ENCODE assay signal across 21 cellular contexts in genomic region chr19:3959766-3960131, GRCh38. TPM values are rescaled to one million over a fixed set of nuclear protein-coding genes. Genes with fewer than 3 reads are reported as not detected.
DNase-seq lines count a peak whose midpoint lies in the region; ATAC-seq and TF ChIP-seq lines count a peak whose summit lies in the region.
"Had no signal": no experiment of that assay in that cellular context is flagged by ENCODE, and none has a peak within 500 bp of the region (broad histone marks: within the 10 kb centered on the region; RNA-seq: fewer than 3 reads in every experiment).

No MANE protein-coding gene starts in this region.

- TF ChIP-seq EP300 in gastroesophageal sphincter (IDR thresholded peaks at IDR 0.05) (no peak), sigmoid colon (IDR thresholded peaks at IDR 0.05) (no peak)

- TF ChIP-seq CTCF in gastroesophageal sphincter (IDR thresholded peaks at IDR 0.05) (no peak), sigmoid colon (IDR thresholded peaks at IDR 0.05) (no peak)

- H4K91ac ChIP-seq in trophoblast cell (ENCODE audit: low read depth, low read length): no peak overlapping the region

- no peak overlapping the region for H2BK120ac ChIP-seq in trophoblast cell (ENCODE audit: insufficient read depth, low read length, poor library complexity)

- H3K27ac ChIP-seq in right cardiac atrium (ENCODE audit: low read length) (no peak overlapping the region), gastroesophageal sphincter (peak overlapping the region in 3 of 4 donors; percentile 17 to 56 (median 38)), sigmoid colon (no peak overlapping the region), trophoblast cell (ENCODE audit: low read depth, low read length) (no peak overlapping the region)
- no peak overlapping the region for H3K27ac ChIP-seq in CD8-positive, alpha-beta memory T cell (ENCODE audit: low read depth, low read length)
- H3K27ac ChIP-seq: BLaER1, HL-60 had no signal

- H3K9me3 ChIP-seq in right cardiac atrium (ENCODE audit: control insufficient read depth, low read length): no peaks in the 10 kb centered on the region
- H3K9me3 ChIP-seq in gastroesophageal sphincter: no peaks in the 10 kb centered on the region
- no peaks in the 10 kb centered on the region for H3K9me3 ChIP-seq in sigmoid colon
- no peaks in the 10 kb centered on the region for H3K9me3 ChIP-seq in CD8-positive, alpha-beta memory T cell (ENCODE audit: low read length)
- H3K9me3 ChIP-seq in trophoblast cell (ENCODE audit: insufficient read depth, low read depth, low read length): peaks cover 6% of the 10 kb centered on the region
- H3K9me3 ChIP-seq: BLaER1 had no signal

- H3K27ac Mint-ChIP-seq in CD8-positive, alpha-beta memory T cell: no peak overlapping the region
- H3K27ac Mint-ChIP-seq: CD4-positive, alpha-beta memory T cell; GM23338; HFFc6 had no signal

- no peak overlapping the region for H3K23ac ChIP-seq in trophoblast cell (ENCODE audit: low read length)

- POLR2A ChIA-PET in CD8-positive, alpha-beta memory T cell (lab: Charles Lee): no interaction called here

- no peak overlapping the region for H3K14ac ChIP-seq in trophoblast cell (ENCODE audit: low read length)

- H4K8ac ChIP-seq in trophoblast cell (ENCODE audit: low read depth, low read length): no peak overlapping the region

- H2AK5ac ChIP-seq in trophoblast cell (ENCODE audit: low read length): no peak overlapping the region

- no peaks in the 10 kb centered on the region for H3K27me3 Mint-ChIP-seq in CD8-positive, alpha-beta memory T cell
- H3K27me3 Mint-ChIP-seq: CD4-positive, alpha-beta memory T cell had no signal

- no peak for TF ChIP-seq POLR2A in gastroesophageal sphincter (IDR thresholded peaks at IDR 0.05)
- no peak for TF ChIP-seq POLR2A in sigmoid colon (IDR thresholded peaks at IDR 0.05)

- H4K12ac ChIP-seq in trophoblast cell (ENCODE audit: low read depth, low read length): no peak overlapping the region

- H3K36me3 ChIP-seq in gastroesophageal sphincter (peaks cover 0 to 94% of the 10 kb centered on the region in 2 donors), sigmoid colon (peaks cover 56 to 97% (median 76%) of the 10 kb centered on the region in 4 donors), trophoblast cell (ENCODE audit: control insufficient read depth in 1 of 2, insufficient read depth in 2 of 2, low read length in 2 of 2) (peaks cover 84 to 86% of the 10 kb centered on the region in 2 experiments)
- H3K36me3 ChIP-seq in CD8-positive, alpha-beta memory T cell (ENCODE audit: insufficient read depth, low read length): peaks cover 19% of the 10 kb centered on the region

- no peak overlapping the region for H3K9ac ChIP-seq in trophoblast cell (ENCODE audit: low read length)
- H3K9ac ChIP-seq: BLaER1 had no signal

- peak in 2 of 3 donors; percentile 36 to 60 for DNase-seq in right cardiac atrium
- no peak for DNase-seq in cardiac septum (ENCODE audit: low spot score)
- DNase-seq in sigmoid colon: peak; percentile 63
- no peak for DNase-seq in left colon
- DNase-seq in CD8-positive, alpha-beta memory T cell: no peak
- DNase-seq in trophoblast cell: no peak
- DNase-seq: 8988T; Calu3; CD4-positive, alpha-beta memory T cell; DMS79 treated with DMSO at 0.1 percent for 48 hours; GF-D8; HFFc6 had no signal

- no peaks in the 10 kb centered on the region for H3K4me1 ChIP-seq in right cardiac atrium (ENCODE audit: control insufficient read depth, insufficient read depth, low read length)
- peaks cover 0 to 40% (median 0%) of the 10 kb centered on the region in 3 donors for H3K4me1 ChIP-seq in gastroesophageal sphincter
- peaks cover 0 to 10% (median 3%) of the 10 kb centered on the region in 4 donors for H3K4me1 ChIP-seq in sigmoid colon
- H3K4me1 ChIP-seq in CD8-positive, alpha-beta memory T cell (ENCODE audit: insufficient read depth, low read length): no peaks in the 10 kb centered on the region
- H3K4me1 ChIP-seq in trophoblast cell (ENCODE audit: control insufficient read depth in 1 of 2, insufficient read depth in 2 of 2, low read length in 2 of 2): peaks cover under 1 to 2% of the 10 kb centered on the region in 2 experiments

- no peak overlapping the region for H2BK12ac ChIP-seq in trophoblast cell (ENCODE audit: low read length)

- no peak overlapping the region for H3K4me3 Mint-ChIP-seq in CD8-positive, alpha-beta memory T cell
- H3K4me3 Mint-ChIP-seq: CD14-positive monocyte; CD4-positive, alpha-beta memory T cell; GM23338; HFFc6 had no signal

- H3K79me1 ChIP-seq in trophoblast cell (ENCODE audit: low read length): no peaks in the 10 kb centered on the region

- no peaks in the 10 kb centered on the region for H3K9me3 Mint-ChIP-seq in CD8-positive, alpha-beta memory T cell
- H3K9me3 Mint-ChIP-seq: CD4-positive, alpha-beta memory T cell; GM23338; HFFc6 had no signal

- H3K4me2 ChIP-seq in trophoblast cell (ENCODE audit: low read length): no peak overlapping the region
- H3K4me2 ChIP-seq: BLaER1, GM23338 had no signal

- H3K27me3 ChIP-seq in right cardiac atrium (ENCODE audit: control insufficient read depth, insufficient read depth): no peaks in the 10 kb centered on the region
- no peaks in the 10 kb centered on the region for H3K27me3 ChIP-seq in gastroesophageal sphincter
- no peaks in the 10 kb centered on the region for H3K27me3 ChIP-seq in sigmoid colon
- no peaks in the 10 kb centered on the region for H3K27me3 ChIP-seq in CD8-positive, alpha-beta memory T cell (ENCODE audit: insufficient read depth, low read length, poor library complexity, severe bottlenecking)
- H3K27me3 ChIP-seq in trophoblast cell (ENCODE audit: insufficient read depth, low read length): no peaks in the 10 kb centered on the region
- H3K27me3 ChIP-seq: BLaER1 had no signal

- WGBS in right cardiac atrium: 95% methylated on average over 15 of the region's 15 CpGs
- WGBS in gastroesophageal sphincter (ENCODE audit: low coverage in 1 of 2), 2 donors: no CpG with 5 or more reads among the region's 15 CpGs
- 97% methylated on average over 15 of the region's 15 CpGs for WGBS in sigmoid colon, 2 donors
- WGBS in trophoblast cell (ENCODE audit: extremely low coverage, insufficient coverage, insufficient read length): no CpG with 5 or more reads among the region's 15 CpGs

- H3K4me1 Mint-ChIP-seq in CD8-positive, alpha-beta memory T cell: no peaks in the 10 kb centered on the region
- H3K4me1 Mint-ChIP-seq: CD14-positive monocyte; CD4-positive, alpha-beta memory T cell; GM23338 had no signal

- CTCF ChIA-PET in CD8-positive, alpha-beta memory T cell (lab: Charles Lee): no interaction called here

- no peak overlapping the region for H3K4ac ChIP-seq in trophoblast cell (ENCODE audit: low read depth, low read length)

- H3K18ac ChIP-seq in trophoblast cell (ENCODE audit: low read length): no peak overlapping the region

- H2AFZ ChIP-seq in trophoblast cell (ENCODE audit: insufficient read depth, low read length, poor library complexity): no peak overlapping the region
- H2AFZ ChIP-seq: GM23338 had no signal

- intact Hi-C loops in right cardiac atrium (cut with DNase I) (no loop called here), cardiac septum (cut with DNase I) (no loop called here), sigmoid colon (cut with DNase I) (loop anchor here (10.0 kb wide), 2 partner anchors 265 to 685 kb away; no protein-coding TSS in a partner anchor), left colon (cut with DNase I, micrococcal nuclease) (no loop called here)

- H3K79me2 ChIP-seq in trophoblast cell (ENCODE audit: control insufficient read depth, insufficient read depth, low read length, poor library complexity): no peaks in the 10 kb centered on the region

- H3K4me3 ChIP-seq in right cardiac atrium (ENCODE audit: low read length): no peak overlapping the region
- H3K4me3 ChIP-seq in gastroesophageal sphincter: no peak overlapping the region
- H3K4me3 ChIP-seq in sigmoid colon: no peak overlapping the region
- H3K4me3 ChIP-seq in CD8-positive, alpha-beta memory T cell (ENCODE audit: low read length): no peak overlapping the region
- no peak overlapping the region for H3K4me3 ChIP-seq in trophoblast cell (ENCODE audit: low read depth, low read length)
- H3K4me3 ChIP-seq: BLaER1, GM23338 had no signal

- no peak overlapping the region for H2BK5ac ChIP-seq in trophoblast cell (ENCODE audit: low read depth, low read length, poor library complexity)

- no peak for ATAC-seq in right cardiac atrium
- no peak for ATAC-seq in gastroesophageal sphincter
- no peak for ATAC-seq in left colon
- ATAC-seq: GM23338, HCT116 had no signal

- peaks cover 0 to 56% (median 2%) of the 10 kb centered on the region in 3 donors for H3K36me3 Mint-ChIP-seq in CD8-positive, alpha-beta memory T cell

RNA-seq across cellular contexts. Expression of gene DAPK3, which starts 11.2 kb away (rescaled TPM):
- total RNA-seq in right cardiac atrium: 100 to 1,000 TPM in 2 of 4 donors, 10 to 100 TPM in 2; 67.8 to 121 (median 93.4) TPM
- polyA plus RNA-seq in right cardiac atrium: 122 TPM
- 180 TPM for total RNA-seq in cardiac septum
- 100 to 1,000 TPM; 192 to 257 (median 235) TPM for total RNA-seq in gastroesophageal sphincter
- 100 to 1,000 TPM in 3 of 4 donors, 10 to 100 TPM in 1; 91.3 to 167 (median 125) TPM for total RNA-seq in sigmoid colon
- polyA plus RNA-seq in sigmoid colon: 10 to 100 TPM; 38.4 to 66.8 (median 52.9) TPM
- total RNA-seq in left colon: 10 to 100 TPM; 52.2 to 74.6 TPM
- 10 to 100 TPM; 42.5 to 44.9 TPM for total RNA-seq in CD8-positive, alpha-beta memory T cell
- 38.5 TPM for polyA plus RNA-seq in CD8-positive, alpha-beta memory T cell
- polyA plus RNA-seq in trophoblast cell (2013): 151 and 155 TPM in 2 replicates

RNA-seq across cellular contexts. Expression of gene EEF2, which starts 25.5 kb away (rescaled TPM):
- total RNA-seq in right cardiac atrium (1,000 to 10,000 TPM; 2,000 to 2,630 (median 2,240) TPM), cardiac septum (1,625 TPM), gastroesophageal sphincter (1,000 to 10,000 TPM; 2,212 to 2,463 (median 2,311) TPM), sigmoid colon (1,000 to 10,000 TPM; 1,842 to 2,448 (median 2,055) TPM), left colon (1,000 to 10,000 TPM; 1,955 to 2,053 TPM)
- polyA plus RNA-seq in right cardiac atrium (1,037 TPM), sigmoid colon (1,000 to 10,000 TPM in 2 of 3 donors, 100 to 1,000 TPM in 1; 906 to 1,654 (median 1,225) TPM)
- 1,000 to 10,000 TPM; 3,106 to 3,129 TPM for total RNA-seq in CD8-positive, alpha-beta memory T cell
- polyA plus RNA-seq in CD8-positive, alpha-beta memory T cell: 533 TPM
- 1,711 and 1,770 TPM in 2 replicates for polyA plus RNA-seq in trophoblast cell (2013)

RNA-seq across cellular contexts. Expression of gene NMRK2, which starts 26.9 kb away (rescaled TPM):
- total RNA-seq in right cardiac atrium (1,000 to 10,000 TPM; 1,114 to 1,487 (median 1,236) TPM), cardiac septum (568 TPM), gastroesophageal sphincter (1 to 10 TPM in 2 of 4 donors, under 1 TPM in 1, not detected in 1; 0.69 to 8.6 (median 7.3) TPM), sigmoid colon (under 1 TPM in 1 of 4 donors, not detected in 3; 0.71 TPM), left colon (not detected)
- polyA plus RNA-seq in right cardiac atrium (1,838 TPM), sigmoid colon (1 to 10 TPM in 1 of 3 donors, under 1 TPM in 2; 0.19 to 2.4 (median 0.69) TPM)
- not detected for total RNA-seq in CD8-positive, alpha-beta memory T cell
- polyA plus RNA-seq in CD8-positive, alpha-beta memory T cell: not detected
- polyA plus RNA-seq in trophoblast cell (2013): 4.5 and 5.6 TPM in 2 replicates
- total RNA-seq: A673; Calu3; CD4-positive, alpha-beta memory T cell; HFFc6; HT1080 had no signal
- polyA plus RNA-seq: AG04450; CD14-positive monocyte; CD4-positive, alpha-beta memory T cell had no signal

RNA-seq across cellular contexts. Expression of gene PIAS4, which starts 47.8 kb away (rescaled TPM):
- total RNA-seq in right cardiac atrium (10 to 100 TPM; 11.9 to 13.1 (median 12.5) TPM), cardiac septum (18.4 TPM), gastroesophageal sphincter (10 to 100 TPM; 15.3 to 26.4 (median 16.8) TPM), sigmoid colon (10 to 100 TPM; 16.5 to 29.9 (median 19.3) TPM), left colon (10 to 100 TPM; 25.1 to 27.7 TPM)
- polyA plus RNA-seq in right cardiac atrium (9.6 TPM), sigmoid colon (10 to 100 TPM in 2 of 3 donors, 1 to 10 TPM in 1; 7.2 to 21.8 (median 15.0) TPM)
- 10 to 100 TPM; 29.1 to 33.8 TPM for total RNA-seq in CD8-positive, alpha-beta memory T cell
- polyA plus RNA-seq in CD8-positive, alpha-beta memory T cell: 6.3 TPM
- 73.6 and 81.3 TPM in 2 replicates for polyA plus RNA-seq in trophoblast cell (2013)

Comparison
In these comparisons a context has a peak if more than half of its experiments do, and no peak if none do; other contexts are left out.
1. DNase-seq: peak in right cardiac atrium (2 of 3) and sigmoid colon (single experiment); none in cardiac septum (single experiment), left colon (0 of 2), CD8-positive, alpha-beta memory T cell (0 of 5) and trophoblast cell (0 of 2).
2. H3K27ac ChIP-seq: peak in gastroesophageal sphincter (3 of 4); none in right cardiac atrium (single experiment), sigmoid colon (0 of 4), CD8-positive, alpha-beta memory T cell (single experiment) and trophoblast cell (single experiment).
3. RNA of gene NMRK2, which starts 26.9 kb away (total RNA-seq): 1,114 to 1,487 TPM in right cardiac atrium and 568 TPM in cardiac septum (single experiment); 0.69 to 8.6 TPM in gastroesophageal sphincter, not detected in left colon, 0.71 TPM in sigmoid colon and not detected in CD8-positive, alpha-beta memory T cell; every median in the first group is over 10 times any median in the second.